12 cellular contexts compared by ENCODE assay signal in the genomic region with DNA sequence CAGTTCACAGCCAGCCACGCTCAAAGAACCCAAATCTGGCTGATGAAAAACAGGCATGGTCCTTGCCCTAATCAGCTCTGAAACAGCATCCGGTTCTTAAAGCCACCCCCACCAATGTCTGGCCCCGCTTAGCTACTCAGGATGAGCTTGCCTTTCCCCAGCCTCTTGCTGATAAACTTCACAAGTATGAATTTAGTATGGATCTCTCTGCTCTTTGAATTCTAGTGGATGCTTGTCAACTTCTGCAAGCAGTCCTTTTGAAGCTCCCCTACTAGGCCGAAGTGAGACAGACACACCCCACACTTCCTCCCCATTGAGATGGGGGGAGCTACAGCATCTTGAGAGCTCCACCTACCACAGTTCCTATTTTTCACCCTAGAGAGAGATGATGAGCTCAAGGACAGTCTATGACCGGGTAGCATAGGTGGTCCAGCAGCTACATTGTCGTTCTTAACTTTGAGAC. TPM values are rescaled to one million over a fixed set of nuclear protein-coding genes. Genes with fewer than 3 reads are reported as not detected.
DNase-seq lines count a peak whose midpoint lies in the region; ATAC-seq and TF ChIP-seq lines count a peak whose summit lies in the region.
"Had no signal": no experiment of that assay in that cellular context is flagged by ENCODE, and none has a peak within 500 bp of the region (broad histone marks: within the 10 kb centered on the region; RNA-seq: fewer than 3 reads in every experiment).

No MANE protein-coding gene starts in this region.

- intact Hi-C loops in OCI-LY7 (cut with micrococcal nuclease; ENCODE audit: unreplicated experiment), result no loop called here
- intact Hi-C loops in heart left ventricle (cut with DNase I), result no loop called here

- peak overlapping the region; percentile 10; the same call in 1 of the 2 replicates for H3K4me2 ChIP-seq in OCI-LY7 (ENCODE audit: low read length)

- H3K27me3 ChIP-seq in heart left ventricle, result no peaks in the 10 kb centered on the region
- H3K27me3 ChIP-seq: brain microvascular endothelial cell had no signal

- no TSS peak for BruUV-seq in OCI-LY7 (replicated peaks; lab: Mats Ljungman, UMichigan)

- H2AFZ ChIP-seq in OCI-LY7 (ENCODE audit: low read length), result peak overlapping the region; percentile 52; the same call in 1 of the 2 replicates

- H3K27me3 Mint-ChIP-seq in naive thymus-derived CD8-positive, alpha-beta T cell, result peaks cover 0 to 7% (median 0%) of the 10 kb centered on the region in 5 donors

- H3K36me3 Mint-ChIP-seq in naive thymus-derived CD8-positive, alpha-beta T cell, result peaks cover 0 to 18% (median 12%) of the 10 kb centered on the region in 3 donors

- peak; percentile 97 to 98 for ATAC-seq in naive thymus-derived CD8-positive, alpha-beta T cell
- ATAC-seq in HG03095 (IDR thresholded peaks at IDR 0.05; ENCODE audit: unreplicated experiment) (no peak), heart left ventricle (no peak)

- H3K36me3 ChIP-seq in OCI-LY7 (ENCODE audit: insufficient read depth, low read length) (no peaks in the 10 kb centered on the region), heart left ventricle (peaks cover 0 to 4% (median 0%) of the 10 kb centered on the region in 9 donors)
- H3K36me3 ChIP-seq: brain microvascular endothelial cell had no signal

- POLR2A ChIA-PET in OCI-LY7 (lab: Charles Lee), result interaction anchor here (0.5 to 1.0 kb wide), 7 partner anchors 32 to 682 kb away, joined by 3 to 5 read pairs (median 3); no protein-coding TSS in a partner anchor
- POLR2A ChIA-PET in naive thymus-derived CD8-positive, alpha-beta T cell (lab: Charles Lee), result interaction anchor here (0.7 to 6.8 kb wide), 13 partner anchors 10 to 144 kb away, joined by 3 to 150 read pairs (median 8); a partner anchor contains a TSS

- H3K4me3 ChIP-seq in OCI-LY7 (ENCODE audit: low read depth, low read length, poor library complexity, severe bottlenecking) (no peak overlapping the region), heart left ventricle (no peak overlapping the region)

- no peak for TF ChIP-seq CTCF in OCI-LY7 (conservative IDR thresholded peaks at IDR 0.05; ENCODE audit: low read length)
- no peak for TF ChIP-seq CTCF in heart left ventricle (IDR thresholded peaks at IDR 0.05)

- peaks cover 0 to 13% (median 10%) of the 10 kb centered on the region in 9 donors for H3K9me3 Mint-ChIP-seq in naive thymus-derived CD8-positive, alpha-beta T cell

- no peaks in the 10 kb centered on the region for H3K79me2 ChIP-seq in OCI-LY7 (ENCODE audit: insufficient read depth, low read depth, low read length)

- H3K27ac ChIP-seq in OCI-LY7 (ENCODE audit: low read depth, low read length, poor library complexity, severe bottlenecking) (no peak overlapping the region), heart left ventricle (peak overlapping the region in 1 of 12 donors; percentile 39)
- H3K27ac ChIP-seq: brain microvascular endothelial cell had no signal

- H3K4me3 Mint-ChIP-seq in naive thymus-derived CD8-positive, alpha-beta T cell, result peak overlapping the region; percentile 58 to 83 (median 73)
- H3K4me3 Mint-ChIP-seq: neural crest cell had no signal

- H3K4me1 ChIP-seq in OCI-LY7 (ENCODE audit: insufficient read depth, low read length, poor library complexity, severe bottlenecking) (peaks cover 10% of the 10 kb centered on the region), heart left ventricle (no peaks in the 10 kb centered on the region)

- H4K20me1 ChIP-seq in OCI-LY7 (ENCODE audit: insufficient read depth, low read length), result no peaks in the 10 kb centered on the region

- CTCF ChIA-PET in OCI-LY7 (lab: Charles Lee; ENCODE audit: unreplicated experiment), result interaction anchor here (0.6 to 0.7 kb wide), 2 partner anchors 12 to 35 kb away, joined by 3 to 4 read pairs; no protein-coding TSS in a partner anchor

- no peak for TF ChIP-seq POLR2A in heart left ventricle (IDR thresholded peaks at IDR 0.05)

- peak; percentile 74 for DNase-seq in activated CD8-positive, alpha-beta memory T cell treated with anti-CD3 and anti-CD28 coated beads for 24 hours
- DNase-seq in activated CD8-positive, alpha-beta memory T cell treated with anti-CD3 and anti-CD28 coated beads, Interleukin-2, amount 50 U/mL, for 48 hours, result no peak
- DNase-seq in OCI-LY7 (ENCODE audit: low spot score) (peak; percentile 46), activated T-helper 1 cell treated with Interleukin-2 at 50 U/mL for 16 hours (ENCODE audit: low read depth) (peak; percentile 20), NCI-H2081 (lab: John Stamatoyannopoulos, UW) (no peak), heart left ventricle (no peak)
- DNase-seq in naive thymus-derived CD8-positive, alpha-beta T cell, result peak in 8 of 10 donors; percentile 27 to 71 (median 45)
- DNase-seq: brain microvascular endothelial cell, NCI-H2107 had no signal

- peaks cover 9 to 34% (median 28%) of the 10 kb centered on the region in 4 donors for H3K4me1 Mint-ChIP-seq in naive thymus-derived CD8-positive, alpha-beta T cell
- H3K4me1 Mint-ChIP-seq: neural crest cell had no signal

- H3K9me3 ChIP-seq in OCI-LY7 (ENCODE audit: low read length), result peaks cover 15% of the 10 kb centered on the region; the same call in 1 of the 2 replicates
- peaks cover 0 to 28% (median 3%) of the 10 kb centered on the region in 12 donors for H3K9me3 ChIP-seq in heart left ventricle

- peak overlapping the region; percentile 20 to 97 (median 94) for H3K27ac Mint-ChIP-seq in naive thymus-derived CD8-positive, alpha-beta T cell

- WGBS in heart left ventricle, 4 donors, result 44 to 62% (median 55%) methylated on average over 6 of the region's 6 CpGs

- no peaks in the 10 kb centered on the region for H3K9me2 ChIP-seq in OCI-LY7 (ENCODE audit: insufficient read depth, low read length)

RNA-seq across cellular contexts. Expression of a gene that starts 36.7 kb away (rescaled TPM):
- 0.41 and 1.5 TPM in 2 replicates for total RNA-seq in OCI-LY7 (2014; rRNA removed; shearing (Covaris generic))
- total RNA-seq in OCI-LY7 (2022) (2.6 and 4.4 TPM in 2 replicates), heart left ventricle (1 to 10 TPM; 2.5 to 6.4 (median 4.2) TPM)
- 10 to 100 TPM; 14.3 to 14.9 TPM for total RNA-seq in naive thymus-derived CD8-positive, alpha-beta T cell
- polyA plus RNA-seq in naive thymus-derived CD8-positive, alpha-beta T cell, result 1 to 10 TPM in 1 of 3 donors, under 1 TPM in 2; 0.37 to 2.2 (median 0.88) TPM
- 1 to 10 TPM; 2.7 to 2.9 TPM for polyA plus RNA-seq in heart left ventricle
- polyA plus RNA-seq: keratinocyte had no signal

Comparison
In these comparisons a context has a peak if more than half of its experiments do, and no peak if none do; other contexts are left out.
1. DNase-seq: peak in activated CD8-positive, alpha-beta memory T cell treated with anti-CD3 and anti-CD28 coated beads for 24 hours (single experiment), OCI-LY7 (single experiment), activated T-helper 1 cell treated with Interleukin-2 at 50 U/mL for 16 hours (single experiment) and naive thymus-derived CD8-positive, alpha-beta T cell (8 of 10); none in activated CD8-positive, alpha-beta memory T cell treated with anti-CD3 and anti-CD28 coated beads, Interleukin-2, amount 50 U/mL, for 48 hours (single experiment), NCI-H2081 (0 of 2) and heart left ventricle (0 of 5).
2. ATAC-seq: peak in naive thymus-derived CD8-positive, alpha-beta T cell (2 of 2); none in HG03095 (single experiment) and heart left ventricle (0 of 4).